ENCODE assay signal across 30 cellular contexts in genomic region chr5:126182901-126183695, GRCh38.
DNase-seq lines count a peak whose midpoint lies in the region; FAIRE-seq and TF ChIP-seq lines count a peak whose summit lies in the region.
"Had no signal": no experiment of that assay in that cellular context is flagged by ENCODE, and none has a peak within 500 bp of the region (broad histone marks: within the 10 kb centered on the region; RNA-seq: fewer than 3 reads in every experiment).

No MANE protein-coding gene starts in this region.

- WGBS in prostate gland = 40% methylated on average over 5 of the region's 5 CpGs

- H3K27ac ChIP-seq in caudate nucleus (ENCODE audit: low read depth, low read length) (peak overlapping the region; percentile 39), prostate gland (no peak overlapping the region)
- H3K27ac ChIP-seq: adrenal gland, brain microvascular endothelial cell, epithelial cell of prostate, heart right ventricle, right lobe of liver had no signal

- TF ChIP-seq POLR2A in prostate gland (IDR thresholded peaks at IDR 0.05) (no peak), H54 (IDR thresholded peaks at IDR 0.05; ENCODE audit: low read depth, low read length) (no peak)

- H3K27me3 ChIP-seq in MG63 = no peaks in the 10 kb centered on the region
- H3K27me3 ChIP-seq in prostate gland (replicated peaks; ENCODE audit: insufficient read depth) = no peaks in the 10 kb centered on the region
- no peaks in the 10 kb centered on the region for H3K27me3 ChIP-seq in BE2C
- H3K27me3 ChIP-seq: adrenal gland, brain microvascular endothelial cell, heart right ventricle, right lobe of liver had no signal

- H3K36me3 ChIP-seq in MG63 (no peaks in the 10 kb centered on the region), prostate gland (no peaks in the 10 kb centered on the region), BE2C (no peaks in the 10 kb centered on the region)
- H3K36me3 ChIP-seq: adrenal gland, brain microvascular endothelial cell, heart right ventricle, right lobe of liver had no signal

- no peak for TF ChIP-seq CTCF in prostate gland (IDR thresholded peaks at IDR 0.05)
- TF ChIP-seq CTCF in BE2C (IDR thresholded peaks at IDR 0.05; ENCODE audit: low read depth, low read length) = no peak

- FAIRE-seq in H54 (lab: Jason Lieb, UNC) = no peak
- FAIRE-seq: D721Med, GM18507 had no signal

- intact Hi-C loops in prostate gland (cut with DNase I) = no loop called here

- DNase-seq in MG63 (peak; percentile 94), caudate nucleus (lab: John Stamatoyannopoulos, UW) (peak in 57 of 61 donors; percentile 6 to 79 (median 46)), hippocampal formation (lab: John Stamatoyannopoulos, UW) (peak; percentile 67 to 91), prostate gland (ENCODE audit: low spot score) (peak; percentile 76), H54 (ENCODE audit: insufficient read length, low spot score) (no peak), NCI-H526 (lab: John Stamatoyannopoulos, UW) (no peak), BE2C (no peak)
- DNase-seq in activated CD4-positive, CD25-positive, alpha-beta regulatory T cell (lab: John Stamatoyannopoulos, UW) = no peak
- DNase-seq: activated CD4-positive, alpha-beta T cell treated with anti-CD3 and anti-CD28 coated beads, Interleukin-2, amount 10 ng/mL, durations not matched to agents 24 days and 14 days; activated naive CD4-positive, alpha-beta T cell treated with anti-CD3 and anti-CD28 coated beads for 36 hours; activated T-cell treated with anti-CD3 and anti-CD28 coated beads, Interleukin-2, amount 50 U/mL, for 4 hours; adrenal gland; brain microvascular endothelial cell; CD4-positive, CD25-positive, alpha-beta regulatory T cell; effector CD8-positive, alpha-beta T cell; HCEC 1CT; KBM-7; naive thymus-derived CD8-positive, alpha-beta T cell; NCI-H1436; NCI-H2107; NCI-H510A; PC-3; right lobe of liver; SHP77 treated with DMSO at 0.1 percent for 48 hours; stimulated activated CD4-positive, alpha-beta T cell treated with anti-CD3 and anti-CD28 coated beads, Interleukin-12 subunit alpha, Interleukin-12 subunit beta, amount 100 ng/mL, for 4 hours; stimulated activated CD4-positive, alpha-beta T cell treated with anti-CD3 and anti-CD28 coated beads, Interleukin-4, amount 100 ng/mL, for 1 hour had no signal

- H3K4me1 ChIP-seq in prostate gland (replicated peaks) (no peaks in the 10 kb centered on the region), BE2C (peaks cover 19% of the 10 kb centered on the region)
- H3K4me1 ChIP-seq: adrenal gland, right lobe of liver had no signal

- no peak overlapping the region for H3K4me3 ChIP-seq in MG63
- no peak overlapping the region for H3K4me3 ChIP-seq in prostate gland
- H3K4me3 ChIP-seq in BE2C (ENCODE audit: low read depth, low read length) = no peak overlapping the region
- H3K4me3 ChIP-seq: adrenal gland, heart right ventricle, right lobe of liver had no signal

- H3K9me3 ChIP-seq in MG63 = peaks cover 6% of the 10 kb centered on the region; the same call in 1 of the 2 replicates
- H3K9me3 ChIP-seq in prostate gland = no peaks in the 10 kb centered on the region
- no peaks in the 10 kb centered on the region for H3K9me3 ChIP-seq in BE2C
- H3K9me3 ChIP-seq: adrenal gland, right lobe of liver had no signal

Comparison
In these comparisons a context has a peak if more than half of its experiments do, and no peak if none do; other contexts are left out.
1. DNase-seq: peak in MG63 (single experiment), caudate nucleus (57 of 61), hippocampal formation (2 of 2) and prostate gland (single experiment); none in H54 (single experiment), NCI-H526 (0 of 2), activated CD4-positive, CD25-positive, alpha-beta regulatory T cell (0 of 4) and BE2C (single experiment).